ENCODE assay signal across 23 cellular contexts in genomic region chr11:107951105-107951504, GRCh38. TPM values are rescaled to one million over a fixed set of nuclear protein-coding genes. Genes with fewer than 3 reads are reported as not detected.
DNase-seq lines count a peak whose midpoint lies in the region; ATAC-seq and TF ChIP-seq lines count a peak whose summit lies in the region.
"Had no signal": no experiment of that assay in that cellular context is flagged by ENCODE, and none has a peak within 500 bp of the region (broad histone marks: within the 10 kb centered on the region; RNA-seq: fewer than 3 reads in every experiment).

No MANE protein-coding gene starts in this region.

- H3K27me3 ChIP-seq in GM23338 (ENCODE audit: insufficient read depth) (no peaks in the 10 kb centered on the region), left lung (no peaks in the 10 kb centered on the region)

- H3K4me1 ChIP-seq in GM23338 (ENCODE audit: insufficient read depth) (peaks cover 6% of the 10 kb centered on the region), left lung (no peaks in the 10 kb centered on the region)
- H3K4me1 ChIP-seq: A549, Caco-2 had no signal

- DNase-seq in DMS 273 treated with DMSO at 0.1 percent for 48 hours (lab: John Stamatoyannopoulos, UW) (peak; percentile 36), GM23338 (ENCODE audit: low spot score) (no peak), SK-N-MC (ENCODE audit: low read depth, low spot score) (no peak), left lung (no peak)
- DNase-seq: C1 segment of cervical spinal cord; Caco-2; CD4-positive, alpha-beta memory T cell; Karpas-422; NCI-H1092; NCI-H1436 treated with DMSO at 0.1 percent for 48 hours; NCI-H1930; NCI-H526 treated with DMSO at 0.1 percent for 48 hours; SHP77; SW 1271; T-helper 9 cell had no signal

- H3K27ac Mint-ChIP-seq in GM23338: no peak overlapping the region
- H3K27ac Mint-ChIP-seq: CD4-positive, alpha-beta memory T cell; T-helper 1 cell treated with Interleukin-12 subunit alpha and Interleukin-12 subunit beta and Interleukin-4 antibody, amounts not matched to agents 30 μg/mL and 1 μg/mL, for 36 hours had no signal

- H3K4me1 Mint-ChIP-seq in GM23338: peaks cover 18% of the 10 kb centered on the region
- H3K4me1 Mint-ChIP-seq: CD4-positive, alpha-beta memory T cell had no signal

- H3K27ac ChIP-seq in GM23338 (ENCODE audit: low read depth) (peak overlapping the region; percentile 23; the same call in 1 of the 2 replicates), SK-N-MC (peak overlapping the region; percentile 85), left lung (no peak overlapping the region)
- H3K27ac ChIP-seq: A549, RWPE1 had no signal

- peaks cover 11% of the 10 kb centered on the region for H3K36me3 Mint-ChIP-seq in GM23338 (ENCODE audit: low read depth)
- H3K36me3 Mint-ChIP-seq: CD4-positive, alpha-beta memory T cell had no signal

- H4K20me1 ChIP-seq in GM23338 (replicated peaks; ENCODE audit: insufficient read depth): 0 out of 2 replicates have a peak, but pooled peaks cover 4% of the 10 kb centered on the region

- no peak for ATAC-seq in GM23338
- ATAC-seq in left lung: peak; percentile 83
- no peak for ATAC-seq in HG03342 (IDR thresholded peaks at IDR 0.05; ENCODE audit: unreplicated experiment)
- ATAC-seq in GM19035 (IDR thresholded peaks at IDR 0.05; ENCODE audit: unreplicated experiment): no peak
- no peak for ATAC-seq in GM18858 (IDR thresholded peaks at IDR 0.05; ENCODE audit: unreplicated experiment)
- ATAC-seq: A549, HepG2, Panc1 had no signal

- peaks cover 3% of the 10 kb centered on the region for H3K27me3 Mint-ChIP-seq in GM23338 (ENCODE audit: insufficient read depth, low read depth, poor library complexity)

- peaks cover 3% of the 10 kb centered on the region; the same call in 1 of the 2 replicates for H3K9me2 ChIP-seq in GM23338 (ENCODE audit: insufficient read depth)

- H2AFZ ChIP-seq in GM23338: no peak overlapping the region

- no peak overlapping the region for H3K9ac ChIP-seq in SK-N-MC (ENCODE audit: insufficient read length)

- H3K79me2 ChIP-seq in GM23338 (replicated peaks; ENCODE audit: insufficient read depth): peaks cover 14% of the 10 kb centered on the region

- no peaks in the 10 kb centered on the region for H3K9me3 ChIP-seq in SK-N-MC (ENCODE audit: low read depth, low read length)
- no peaks in the 10 kb centered on the region for H3K9me3 ChIP-seq in left lung
- H3K9me3 ChIP-seq: A549, Caco-2 had no signal

- H3K9me3 Mint-ChIP-seq in GM23338: no peaks in the 10 kb centered on the region
- H3K9me3 Mint-ChIP-seq: CD4-positive, alpha-beta memory T cell; T-helper 1 cell treated with Interleukin-12 subunit alpha and Interleukin-12 subunit beta and Interleukin-4 antibody, amounts not matched to agents 30 μg/mL and 1 μg/mL, for 36 hours had no signal

- H3F3A ChIP-seq in GM23338 (replicated peaks; ENCODE audit: low read depth): no peaks in the 10 kb centered on the region

- H3K36me3 ChIP-seq in GM23338 (ENCODE audit: insufficient read depth) (no peaks in the 10 kb centered on the region), SK-N-MC (ENCODE audit: insufficient read depth, low read length) (no peaks in the 10 kb centered on the region), left lung (no peaks in the 10 kb centered on the region)

- intact Hi-C loops in left lung (cut with DNase I): no loop called here

- H3K4me2 ChIP-seq in GM23338: no peak overlapping the region
- H3K4me2 ChIP-seq: A549 had no signal

- no peak overlapping the region for H3K4me3 Mint-ChIP-seq in GM23338
- H3K4me3 Mint-ChIP-seq: CD4-positive, alpha-beta memory T cell; T-helper 1 cell treated with Interleukin-12 subunit alpha and Interleukin-12 subunit beta and Interleukin-4 antibody, amounts not matched to agents 30 μg/mL and 1 μg/mL, for 36 hours had no signal

- H3K4me3 ChIP-seq in GM23338 (no peak overlapping the region), SK-N-MC (peak overlapping the region; percentile 29), left lung (no peak overlapping the region)
- H3K4me3 ChIP-seq: A549 had no signal

- no peak for TF ChIP-seq CTCF in GM23338 (conservative IDR thresholded peaks at IDR 0.05; ENCODE audit: low read depth in 2 of 2)
- TF ChIP-seq CTCF in left lung (IDR thresholded peaks at IDR 0.05): no peak

TF ChIP-seq in GM23338, 12 proteins besides CTCF, POLR2A, EP300 and RAD21 (continues in another document):
- TF ChIP-seq JUNB (IDR thresholded peaks at IDR 0.05; ENCODE audit: unreplicated experiment) (no peak), EZH2 (IDR thresholded peaks at IDR 0.05; ENCODE audit: low read depth, unreplicated experiment) (no peak), POLR2AphosphoS5 (IDR thresholded peaks at IDR 0.05; ENCODE audit: low read depth) (no peak), ZNF331 (CRISPR knock-in tag; IDR thresholded peaks at IDR 0.05; ENCODE audit: low read depth) (no peak), CREB1 (CRISPR knock-in tag; IDR thresholded peaks at IDR 0.05; ENCODE audit: low read depth) (no peak), NANOG (IDR thresholded peaks at IDR 0.05; ENCODE audit: borderline replicate concordance) (no peak), ZNF114 (CRISPR knock-in tag; IDR thresholded peaks at IDR 0.05) (no peak), STAT1 (IDR thresholded peaks at IDR 0.05; ENCODE audit: unreplicated experiment) (no peak), EZH2phosphoT487 (IDR thresholded peaks at IDR 0.05; ENCODE audit: unreplicated experiment) (no peak), ZNF462 (CRISPR knock-in tag; IDR thresholded peaks at IDR 0.05) (no peak)

RNA-seq across cellular contexts. Expression of gene RAB39A, which starts 22.9 kb away (rescaled TPM):
- total RNA-seq in GM23338 (2014; rRNA removed; shearing (Covaris generic)): 26.3 and 32.5 TPM in 2 replicates
- 3.6 and 4.5 TPM in 2 replicates for polyA plus RNA-seq in GM23338 (2016; fragmentation: Nextera tagmentation; extraction: Ambion mirVana)
- 1 to 10 TPM; 1.7 to 5.6 TPM for total RNA-seq in left lung
- total RNA-seq: HepG2 had no signal
- polyA plus RNA-seq: CD4-positive, alpha-beta memory T cell; HepG2 had no signal

RNA-seq across cellular contexts. Expression of gene CUL5, which starts 57.6 kb away (rescaled TPM):
- total RNA-seq in GM23338 (2014; rRNA removed; shearing (Covaris generic)): 23.2 and 26.0 TPM in 2 replicates
- 31.5 and 40.9 TPM in 2 replicates for polyA plus RNA-seq in GM23338 (2016; fragmentation: Nextera tagmentation; extraction: Ambion mirVana)
- 10 to 100 TPM; 31.1 to 36.1 TPM for total RNA-seq in left lung

Comparison
In these comparisons a context has a peak if more than half of its experiments do, and no peak if none do; other contexts are left out.
1. H3K27ac ChIP-seq: peak in GM23338 (single experiment) and SK-N-MC (single experiment); none in left lung (0 of 2).